In the genomic region with DNA sequence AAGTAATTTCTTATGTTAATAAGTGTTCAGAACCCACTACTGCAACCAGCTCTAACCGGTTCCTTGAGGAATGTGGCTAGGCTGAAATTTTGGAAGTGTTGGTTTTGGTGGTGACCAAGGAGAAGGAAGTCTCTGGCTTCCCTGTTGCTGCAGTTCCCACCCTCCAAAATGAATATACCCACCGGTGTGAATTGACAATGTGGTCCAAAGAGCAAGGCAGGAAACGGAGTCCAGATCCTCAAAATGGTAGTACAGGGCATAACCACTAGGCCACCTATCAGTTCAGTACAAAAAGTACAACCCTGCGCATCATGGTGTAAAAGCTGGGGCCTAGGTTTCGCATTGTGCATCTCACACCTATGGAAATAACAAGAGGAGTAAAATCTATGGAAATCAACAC, we compare ENCODE assay signal across 1 cellular context.
TF ChIP-seq lines count a peak whose summit lies in the region.

No MANE protein-coding gene starts in this region.

TF ChIP-seq in GM12878, 131 proteins besides CTCF, POLR2A, EP300 and RAD21:
- TF ChIP-seq HDAC6 (IDR thresholded peaks at IDR 0.05; ENCODE audit: unreplicated experiment) = no peak
- TF ChIP-seq STAT3 (IDR thresholded peaks at IDR 0.05; ENCODE audit: low read depth, low read length) = no peak
- TF ChIP-seq, protein P1, sequence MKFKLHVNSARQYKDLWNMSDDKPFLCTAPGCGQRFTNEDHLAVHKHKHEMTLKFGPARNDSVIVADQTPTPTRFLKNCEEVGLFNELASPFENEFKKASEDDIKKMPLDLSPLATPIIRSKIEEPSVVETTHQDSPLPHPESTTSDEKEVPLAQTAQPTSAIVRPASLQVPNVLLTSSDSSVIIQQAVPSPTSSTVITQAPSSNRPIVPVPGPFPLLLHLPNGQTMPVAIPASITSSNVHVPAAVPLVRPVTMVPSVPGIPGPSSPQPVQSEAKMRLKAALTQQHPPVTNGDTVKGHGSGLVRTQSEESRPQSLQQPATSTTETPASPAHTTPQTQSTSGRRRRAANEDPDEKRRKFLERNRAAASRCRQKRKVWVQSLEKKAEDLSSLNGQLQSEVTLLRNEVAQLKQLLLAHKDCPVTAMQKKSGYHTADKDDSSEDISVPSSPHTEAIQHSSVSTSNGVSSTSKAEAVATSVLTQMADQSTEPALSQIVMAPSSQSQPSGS (IDR thresholded peaks at IDR 0.05; ENCODE audit: low read length) = no peak
- TF ChIP-seq, protein P2, sequence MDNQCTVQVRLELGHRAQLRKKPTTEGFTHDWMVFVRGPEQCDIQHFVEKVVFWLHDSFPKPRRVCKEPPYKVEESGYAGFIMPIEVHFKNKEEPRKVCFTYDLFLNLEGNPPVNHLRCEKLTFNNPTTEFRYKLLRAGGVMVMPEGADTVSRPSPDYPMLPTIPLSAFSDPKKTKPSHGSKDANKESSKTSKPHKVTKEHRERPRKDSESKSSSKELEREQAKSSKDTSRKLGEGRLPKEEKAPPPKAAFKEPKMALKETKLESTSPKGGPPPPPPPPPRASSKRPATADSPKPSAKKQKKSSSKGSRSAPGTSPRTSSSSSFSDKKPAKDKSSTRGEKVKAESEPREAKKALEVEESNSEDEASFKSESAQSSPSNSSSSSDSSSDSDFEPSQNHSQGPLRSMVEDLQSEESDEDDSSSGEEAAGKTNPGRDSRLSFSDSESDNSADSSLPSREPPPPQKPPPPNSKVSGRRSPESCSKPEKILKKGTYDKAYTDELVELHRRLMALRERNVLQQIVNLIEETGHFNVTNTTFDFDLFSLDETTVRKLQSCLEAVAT (IDR thresholded peaks at IDR 0.05) = no peak
- no peak for TF ChIP-seq NFXL1 (IDR thresholded peaks at IDR 0.05; ENCODE audit: borderline replicate concordance)
- TF ChIP-seq, protein P3, sequence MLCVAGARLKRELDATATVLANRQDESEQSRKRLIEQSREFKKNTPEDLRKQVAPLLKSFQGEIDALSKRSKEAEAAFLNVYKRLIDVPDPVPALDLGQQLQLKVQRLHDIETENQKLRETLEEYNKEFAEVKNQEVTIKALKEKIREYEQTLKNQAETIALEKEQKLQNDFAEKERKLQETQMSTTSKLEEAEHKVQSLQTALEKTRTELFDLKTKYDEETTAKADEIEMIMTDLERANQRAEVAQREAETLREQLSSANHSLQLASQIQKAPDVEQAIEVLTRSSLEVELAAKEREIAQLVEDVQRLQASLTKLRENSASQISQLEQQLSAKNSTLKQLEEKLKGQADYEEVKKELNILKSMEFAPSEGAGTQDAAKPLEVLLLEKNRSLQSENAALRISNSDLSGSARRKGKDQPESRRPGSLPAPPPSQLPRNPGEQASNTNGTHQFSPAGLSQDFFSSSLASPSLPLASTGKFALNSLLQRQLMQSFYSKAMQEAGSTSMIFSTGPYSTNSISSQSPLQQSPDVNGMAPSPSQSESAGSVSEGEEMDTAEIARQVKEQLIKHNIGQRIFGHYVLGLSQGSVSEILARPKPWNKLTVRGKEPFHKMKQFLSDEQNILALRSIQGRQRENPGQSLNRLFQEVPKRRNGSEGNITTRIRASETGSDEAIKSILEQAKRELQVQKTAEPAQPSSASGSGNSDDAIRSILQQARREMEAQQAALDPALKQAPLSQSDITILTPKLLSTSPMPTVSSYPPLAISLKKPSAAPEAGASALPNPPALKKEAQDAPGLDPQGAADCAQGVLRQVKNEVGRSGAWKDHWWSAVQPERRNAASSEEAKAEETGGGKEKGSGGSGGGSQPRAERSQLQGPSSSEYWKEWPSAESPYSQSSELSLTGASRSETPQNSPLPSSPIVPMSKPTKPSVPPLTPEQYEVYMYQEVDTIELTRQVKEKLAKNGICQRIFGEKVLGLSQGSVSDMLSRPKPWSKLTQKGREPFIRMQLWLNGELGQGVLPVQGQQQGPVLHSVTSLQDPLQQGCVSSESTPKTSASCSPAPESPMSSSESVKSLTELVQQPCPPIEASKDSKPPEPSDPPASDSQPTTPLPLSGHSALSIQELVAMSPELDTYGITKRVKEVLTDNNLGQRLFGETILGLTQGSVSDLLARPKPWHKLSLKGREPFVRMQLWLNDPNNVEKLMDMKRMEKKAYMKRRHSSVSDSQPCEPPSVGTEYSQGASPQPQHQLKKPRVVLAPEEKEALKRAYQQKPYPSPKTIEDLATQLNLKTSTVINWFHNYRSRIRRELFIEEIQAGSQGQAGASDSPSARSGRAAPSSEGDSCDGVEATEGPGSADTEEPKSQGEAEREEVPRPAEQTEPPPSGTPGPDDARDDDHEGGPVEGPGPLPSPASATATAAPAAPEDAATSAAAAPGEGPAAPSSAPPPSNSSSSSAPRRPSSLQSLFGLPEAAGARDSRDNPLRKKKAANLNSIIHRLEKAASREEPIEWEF (IDR thresholded peaks at IDR 0.05; ENCODE audit: insufficient replicate concordance, low read depth, low read length) = no peak
- TF ChIP-seq SMC3 (IDR thresholded peaks at IDR 0.05; ENCODE audit: borderline replicate concordance, low read length) = no peak
- TF ChIP-seq, protein P4, sequence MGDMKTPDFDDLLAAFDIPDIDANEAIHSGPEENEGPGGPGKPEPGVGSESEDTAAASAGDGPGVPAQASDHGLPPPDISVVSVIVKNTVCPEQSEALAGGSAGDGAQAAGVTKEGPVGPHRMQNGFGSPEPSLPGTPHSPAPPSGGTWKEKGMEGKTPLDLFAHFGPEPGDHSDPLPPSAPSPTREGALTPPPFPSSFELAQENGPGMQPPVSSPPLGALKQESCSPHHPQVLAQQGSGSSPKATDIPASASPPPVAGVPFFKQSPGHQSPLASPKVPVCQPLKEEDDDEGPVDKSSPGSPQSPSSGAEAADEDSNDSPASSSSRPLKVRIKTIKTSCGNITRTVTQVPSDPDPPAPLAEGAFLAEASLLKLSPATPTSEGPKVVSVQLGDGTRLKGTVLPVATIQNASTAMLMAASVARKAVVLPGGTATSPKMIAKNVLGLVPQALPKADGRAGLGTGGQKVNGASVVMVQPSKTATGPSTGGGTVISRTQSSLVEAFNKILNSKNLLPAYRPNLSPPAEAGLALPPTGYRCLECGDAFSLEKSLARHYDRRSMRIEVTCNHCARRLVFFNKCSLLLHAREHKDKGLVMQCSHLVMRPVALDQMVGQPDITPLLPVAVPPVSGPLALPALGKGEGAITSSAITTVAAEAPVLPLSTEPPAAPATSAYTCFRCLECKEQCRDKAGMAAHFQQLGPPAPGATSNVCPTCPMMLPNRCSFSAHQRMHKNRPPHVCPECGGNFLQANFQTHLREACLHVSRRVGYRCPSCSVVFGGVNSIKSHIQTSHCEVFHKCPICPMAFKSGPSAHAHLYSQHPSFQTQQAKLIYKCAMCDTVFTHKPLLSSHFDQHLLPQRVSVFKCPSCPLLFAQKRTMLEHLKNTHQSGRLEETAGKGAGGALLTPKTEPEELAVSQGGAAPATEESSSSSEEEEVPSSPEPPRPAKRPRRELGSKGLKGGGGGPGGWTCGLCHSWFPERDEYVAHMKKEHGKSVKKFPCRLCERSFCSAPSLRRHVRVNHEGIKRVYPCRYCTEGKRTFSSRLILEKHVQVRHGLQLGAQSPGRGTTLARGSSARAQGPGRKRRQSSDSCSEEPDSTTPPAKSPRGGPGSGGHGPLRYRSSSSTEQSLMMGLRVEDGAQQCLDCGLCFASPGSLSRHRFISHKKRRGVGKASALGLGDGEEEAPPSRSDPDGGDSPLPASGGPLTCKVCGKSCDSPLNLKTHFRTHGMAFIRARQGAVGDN (IDR thresholded peaks at IDR 0.05) = 0 out of 2 replicates have a peak, but pooled peaks have one; percentile 17
- TF ChIP-seq YY1 (IDR thresholded peaks at IDR 0.05; ENCODE audit: low read depth, low read length) = 0 out of 2 replicates have a peak, but pooled peaks have one; percentile 15
- no peak for TF ChIP-seq SIN3A (IDR thresholded peaks at IDR 0.05; ENCODE audit: low read depth, low read length)
- TF ChIP-seq, protein P5, sequence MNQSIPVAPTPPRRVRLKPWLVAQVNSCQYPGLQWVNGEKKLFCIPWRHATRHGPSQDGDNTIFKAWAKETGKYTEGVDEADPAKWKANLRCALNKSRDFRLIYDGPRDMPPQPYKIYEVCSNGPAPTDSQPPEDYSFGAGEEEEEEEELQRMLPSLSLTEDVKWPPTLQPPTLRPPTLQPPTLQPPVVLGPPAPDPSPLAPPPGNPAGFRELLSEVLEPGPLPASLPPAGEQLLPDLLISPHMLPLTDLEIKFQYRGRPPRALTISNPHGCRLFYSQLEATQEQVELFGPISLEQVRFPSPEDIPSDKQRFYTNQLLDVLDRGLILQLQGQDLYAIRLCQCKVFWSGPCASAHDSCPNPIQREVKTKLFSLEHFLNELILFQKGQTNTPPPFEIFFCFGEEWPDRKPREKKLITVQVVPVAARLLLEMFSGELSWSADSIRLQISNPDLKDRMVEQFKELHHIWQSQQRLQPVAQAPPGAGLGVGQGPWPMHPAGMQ (IDR thresholded peaks at IDR 0.05; ENCODE audit: borderline replicate concordance) = no peak
- no peak for TF ChIP-seq STAT1 (conservative IDR thresholded peaks at IDR 0.05)
- no peak for TF ChIP-seq FOXK2 (IDR thresholded peaks at IDR 0.05)
- no peak for TF ChIP-seq CHD2 (IDR thresholded peaks at IDR 0.05; ENCODE audit: borderline replicate concordance, low read depth, low read length)
- TF ChIP-seq RCOR1 (conservative IDR thresholded peaks at IDR 0.05; ENCODE audit: low read depth, low read length) = no peak
